In genomic region chr2:69741281-69742169, GRCh38 we compare ENCODE assay signal across 8 cellular contexts. TPM values are rescaled to one million over a fixed set of nuclear protein-coding genes. Genes with fewer than 3 reads are reported as not detected.
DNase-seq lines count a peak whose midpoint lies in the region; ATAC-seq and TF ChIP-seq lines count a peak whose summit lies in the region.

TSS of gene ANXA4 (plus strand) at chr2:69742134. CDS start at chr2:69781566, 39,432 bp downstream.

- no peaks in the 10 kb centered on the region for H3K36me3 ChIP-seq in endodermal cell (ENCODE audit: control insufficient read depth, insufficient read depth, low read length)

- H3K9me3 Mint-ChIP-seq in endodermal cell (no peaks in the 10 kb centered on the region), mesothelial cell of epicardium (peaks cover 4% of the 10 kb centered on the region)

- no peaks in the 10 kb centered on the region for H3K36me3 Mint-ChIP-seq in endodermal cell (ENCODE audit: low read depth)
- H3K36me3 Mint-ChIP-seq in mesothelial cell of epicardium: no peaks in the 10 kb centered on the region

- H3K4me1 ChIP-seq in endodermal cell (ENCODE audit: control insufficient read depth, insufficient read depth, low read length): no peaks in the 10 kb centered on the region

- TF ChIP-seq CTCF in AG09309 (IDR thresholded peaks at IDR 0.05; ENCODE audit: control insufficient read depth, insufficient read depth, low read depth, low read length, missing control alignments): peak; percentile 26
- no peak for TF ChIP-seq CTCF in endodermal cell (conservative IDR thresholded peaks at IDR 0.05)
- TF ChIP-seq CTCF in mesothelial cell of epicardium (IDR thresholded peaks at IDR 0.05; ENCODE audit: unreplicated experiment): no peak

- no peak within 1 kb of the TSS for H3K27ac ChIP-seq in endodermal cell (ENCODE audit: low read depth, low read length)

- H3K4me1 Mint-ChIP-seq in endodermal cell (peaks cover 23% of the 10 kb centered on the region), mesothelial cell of epicardium (peaks cover 20% of the 10 kb centered on the region)

- CTCF ChIA-PET in activated CD8-positive, alpha-beta memory T cell treated with anti-CD3 and anti-CD28 coated beads for 36 hours (lab: Charles Lee): interaction anchor here (0.8 to 4.4 kb wide), 5 partner anchors 9 to 75 kb away, joined by 3 to 27 read pairs (median 3); no protein-coding TSS in a partner anchor

- H3K9me3 ChIP-seq in endodermal cell (ENCODE audit: control insufficient read depth, low read length): no peaks in the 10 kb centered on the region

- ATAC-seq in GM18867 (IDR thresholded peaks at IDR 0.05; ENCODE audit: unreplicated experiment) (peak; percentile 84), HG03095 (IDR thresholded peaks at IDR 0.05; ENCODE audit: unreplicated experiment) (peak; percentile 79)

- peak within 1 kb of the TSS; percentile 32 for H3K9ac ChIP-seq in endodermal cell (ENCODE audit: extremely low read depth, low read length, poor library complexity, severe bottlenecking)

- H3K27ac Mint-ChIP-seq in endodermal cell (peak within 1 kb of the TSS; percentile 84), mesothelial cell of epicardium (peak within 1 kb of the TSS; percentile 98)

- DNase-seq in AG09309 (ENCODE audit: low read depth) (peak; percentile 37), NCI-H526 treated with DMSO at 0.1 percent for 48 hours (lab: John Stamatoyannopoulos, UW) (peak; percentile 89), endodermal cell (peak; percentile 83), mesothelial cell of epicardium (ENCODE audit: low spot score in 2 of 2, unreplicated experiment in 2 of 2) (peak; percentile 40 to 73)
- peak; percentile 53 for DNase-seq in stimulated activated CD8-positive, alpha-beta memory T cell treated with anti-CD3 and anti-CD28 coated beads, Interleukin-4, amount 100 ng/mL, for 24 hours (ENCODE audit: low read depth)

- POLR2A ChIA-PET in activated CD8-positive, alpha-beta memory T cell treated with anti-CD3 and anti-CD28 coated beads for 36 hours (lab: Charles Lee): interaction anchor here (0.7 to 1.3 kb wide), 3 partner anchors 15 to 253 kb away, joined by 3 to 5 read pairs (median 3); no protein-coding TSS in a partner anchor

- H3K27me3 Mint-ChIP-seq in endodermal cell (ENCODE audit: insufficient read depth) (peaks cover 19% of the 10 kb centered on the region), mesothelial cell of epicardium (ENCODE audit: low read depth) (no peaks in the 10 kb centered on the region)

- WGBS in endodermal cell (ENCODE audit: insufficient coverage in 1 of 2, insufficient read length in 1 of 2), 2 experiments: 8% methylated on average over 37 to 67 of the region's 67 CpGs

- peak within 1 kb of the TSS; percentile 82 for H3K4me3 ChIP-seq in AG09309 (ENCODE audit: control insufficient read depth, low read depth, low read length)
- peak within 1 kb of the TSS; percentile 81 for H3K4me3 ChIP-seq in endodermal cell (ENCODE audit: low read length)

- H3K4me3 Mint-ChIP-seq in endodermal cell (peak within 1 kb of the TSS; percentile 74), mesothelial cell of epicardium (peak within 1 kb of the TSS; percentile 86)

- H3K27me3 ChIP-seq in endodermal cell (ENCODE audit: control insufficient read depth, insufficient read depth, low read length, poor library complexity, severe bottlenecking): peaks cover 20% of the 10 kb centered on the region

RNA-seq across cellular contexts. Expression of gene ANXA4, which starts in this region (rescaled TPM):
- total RNA-seq in activated CD8-positive, alpha-beta memory T cell treated with anti-CD3 and anti-CD28 coated beads for 36 hours: 10 to 100 TPM; 27.6 to 28.0 TPM
- total RNA-seq in endodermal cell (10 to 100 TPM; 18.0 to 21.4 TPM), mesothelial cell of epicardium (41.4 to 45.1 TPM (median 42.2 TPM) in 3 replicates)
- polyA plus RNA-seq in endodermal cell (2013, experiment 1 of 2): 11.0 TPM
- polyA plus RNA-seq in endodermal cell (2013, experiment 2 of 2): 11.1 TPM

Comparison
In these comparisons a context has a peak if more than half of its experiments do, and no peak if none do; other contexts are left out.
1. DNase-seq: peak in every context shown above with its lines; median percentile 89 in NCI-H526 treated with DMSO at 0.1 percent for 48 hours; 83 in endodermal cell; 56 in mesothelial cell of epicardium; 53 in stimulated activated CD8-positive, alpha-beta memory T cell treated with anti-CD3 and anti-CD28 coated beads, Interleukin-4, amount 100 ng/mL, for 24 hours; 37 in AG09309.